25 cellular contexts compared by ENCODE assay signal in the genomic region with DNA sequence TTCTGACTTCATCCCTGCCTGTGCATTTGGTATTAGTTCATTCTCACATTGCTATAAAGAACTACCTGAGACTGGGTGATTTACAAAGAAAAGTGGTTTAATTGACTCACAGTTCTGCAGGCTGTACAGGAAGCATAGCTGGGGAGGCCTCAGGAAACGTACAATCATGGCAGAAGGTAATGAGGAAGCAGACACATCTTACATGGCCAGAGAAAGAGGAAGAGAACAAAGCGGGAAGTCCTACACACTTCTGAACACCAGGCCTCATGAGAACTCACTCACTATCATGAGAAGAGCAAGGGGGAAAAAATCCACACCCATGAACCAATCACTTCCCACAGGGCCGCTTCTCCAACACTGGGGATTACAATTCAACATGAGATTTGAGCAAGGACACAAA.
"Had no signal": no experiment of that assay in that cellular context is flagged by ENCODE, and none has a peak within 500 bp of the region (broad histone marks: within the 10 kb centered on the region; RNA-seq: fewer than 3 reads in every experiment).

No MANE protein-coding gene starts in this region.

- H3K27me3 ChIP-seq: gastrocnemius medialis, right atrium auricular region, suprapubic skin, transverse colon, upper lobe of right lung, vagina had no signal

- DNase-seq: effector CD8-positive, alpha-beta T cell; endodermal cell; foreskin fibroblast; gastrocnemius medialis; head of caudate nucleus; mesendoderm; midbrain; naive thymus-derived CD8-positive, alpha-beta T cell; nephron progenitor cell; nucleus accumbens; stimulated activated CD4-positive, alpha-beta T cell treated with anti-CD3 and anti-CD28 coated beads, Interleukin-12 subunit alpha, Interleukin-12 subunit beta, amount 100 ng/mL, for 4 hours; stimulated activated CD4-positive, alpha-beta T cell treated with anti-CD3 and anti-CD28 coated beads, Interleukin-1b, Interleukin-23, amount 100 ng/mL, for 48 hours; stimulated activated CD4-positive, alpha-beta T cell treated with anti-CD3 and anti-CD28 coated beads, Interleukin-4, amount 100 ng/mL, for 1 hour; stimulated activated CD8-positive, alpha-beta memory T cell treated with anti-CD3 and anti-CD28 coated beads, Interleukin-4, amount 100 ng/mL, for 48 hours; stimulated activated naive CD4-positive, alpha-beta T cell; stimulated activated naive CD8-positive, alpha-beta T cell treated with anti-CD3 and anti-CD28 coated beads, Interleukin-15, amount 100 ng/mL, for 72 hours; transverse colon; upper lobe of right lung had no signal

- FAIRE-seq: keratinocyte had no signal

- H3K9me3 ChIP-seq: gastrocnemius medialis, prostate gland, right atrium auricular region, suprapubic skin, transverse colon, upper lobe of right lung, vagina had no signal

- H3K4me1 ChIP-seq: gastrocnemius medialis, prostate gland, right atrium auricular region, suprapubic skin, transverse colon, upper lobe of right lung, vagina had no signal

- H3K4me2 ChIP-seq: smooth muscle cell had no signal

- H3K36me3 ChIP-seq: gastrocnemius medialis, prostate gland, right atrium auricular region, suprapubic skin, transverse colon, upper lobe of right lung, vagina had no signal

- H3K27ac ChIP-seq: epithelial cell of prostate, gastrocnemius medialis, prostate gland, right atrium auricular region, suprapubic skin, transverse colon, upper lobe of right lung, vagina had no signal

- H3K4me3 ChIP-seq: gastrocnemius medialis, prostate gland, right atrium auricular region, smooth muscle cell, suprapubic skin, transverse colon, upper lobe of right lung, vagina had no signal
